9 cellular contexts compared by ENCODE assay signal in genomic region chr6:122184260-122184934, GRCh38.
DNase-seq lines count a peak whose midpoint lies in the region; ATAC-seq and TF ChIP-seq lines count a peak whose summit lies in the region.
"Had no signal": no experiment of that assay in that cellular context is flagged by ENCODE, and none has a peak within 500 bp of the region (broad histone marks: within the 10 kb centered on the region; RNA-seq: fewer than 3 reads in every experiment).

No MANE protein-coding gene starts in this region.

- no peaks in the 10 kb centered on the region for H3K9me3 Mint-ChIP-seq in naive thymus-derived CD4-positive, alpha-beta T cell
- H3K9me3 Mint-ChIP-seq: dendritic cell treated with granulocyte-macrophage colony-stimulating factor and Interleukin-4, amounts not matched to agents 40 ng/mL and 50 ng/mL, for 4 days had no signal

- peaks cover 0 to 5% (median 0%) of the 10 kb centered on the region in 5 donors for H3K27me3 Mint-ChIP-seq in naive thymus-derived CD4-positive, alpha-beta T cell
- H3K27me3 Mint-ChIP-seq: dendritic cell treated with granulocyte-macrophage colony-stimulating factor and Interleukin-4, amounts not matched to agents 40 ng/mL and 50 ng/mL, for 4 days had no signal

- CTCF ChIA-PET in naive thymus-derived CD4-positive, alpha-beta T cell (lab: Charles Lee): interaction anchor here (0.6 kb wide), 1 partner anchor 270 kb away, joined by 3 read pairs; no protein-coding TSS in a partner anchor

- H3K4me1 Mint-ChIP-seq in naive thymus-derived CD4-positive, alpha-beta T cell: no peaks in the 10 kb centered on the region

- ATAC-seq in naive thymus-derived CD4-positive, alpha-beta T cell: no peak

- DNase-seq in EH (ENCODE audit: low read depth) (peak; percentile 41), NCI-H69 (lab: John Stamatoyannopoulos, UW) (peak; percentile 43), esophagus squamous epithelium (lab: John Stamatoyannopoulos, UW) (no peak), pons (ENCODE audit: low spot score) (peak; percentile 39), NCI-H2196 treated with DMSO at 0.1 percent for 48 hours (lab: John Stamatoyannopoulos, UW; ENCODE audit: unreplicated experiment) (no peak), MG63 (no peak)
- no peak for DNase-seq in naive thymus-derived CD4-positive, alpha-beta T cell
- DNase-seq in effector memory CD4-positive, alpha-beta T cell: no peak

- no peaks in the 10 kb centered on the region for H3K36me3 Mint-ChIP-seq in naive thymus-derived CD4-positive, alpha-beta T cell

- H3K36me3 ChIP-seq in esophagus squamous epithelium (no peaks in the 10 kb centered on the region), MG63 (no peaks in the 10 kb centered on the region)
- no peaks in the 10 kb centered on the region for H3K36me3 ChIP-seq in naive thymus-derived CD4-positive, alpha-beta T cell (ENCODE audit: control insufficient read depth in 2 of 3, insufficient read depth in 3 of 3, low read length in 3 of 3)
- no peaks in the 10 kb centered on the region for H3K36me3 ChIP-seq in effector memory CD4-positive, alpha-beta T cell (ENCODE audit: control insufficient read depth, insufficient read depth, low read length)

- TF ChIP-seq POLR2A in esophagus squamous epithelium (IDR thresholded peaks at IDR 0.05): no peak

- H3K4me3 ChIP-seq in esophagus squamous epithelium (peak overlapping the region in 1 of 4 donors; percentile 12), MG63 (no peak overlapping the region)
- no peak overlapping the region for H3K4me3 ChIP-seq in naive thymus-derived CD4-positive, alpha-beta T cell (ENCODE audit: low read length)
- no peak overlapping the region for H3K4me3 ChIP-seq in effector memory CD4-positive, alpha-beta T cell (ENCODE audit: insufficient read depth, low read depth, low read length, poor library complexity, severe bottlenecking)

- H3K9me3 ChIP-seq in esophagus squamous epithelium: no peaks in the 10 kb centered on the region
- H3K9me3 ChIP-seq in naive thymus-derived CD4-positive, alpha-beta T cell (ENCODE audit: control insufficient read depth in 2 of 3, low read length in 3 of 3): no peaks in the 10 kb centered on the region
- no peaks in the 10 kb centered on the region for H3K9me3 ChIP-seq in effector memory CD4-positive, alpha-beta T cell (ENCODE audit: control insufficient read depth, low read length)
- H3K9me3 ChIP-seq in MG63: no peaks in the 10 kb centered on the region

- no peak overlapping the region for H3K4me3 Mint-ChIP-seq in naive thymus-derived CD4-positive, alpha-beta T cell
- H3K4me3 Mint-ChIP-seq: dendritic cell treated with granulocyte-macrophage colony-stimulating factor and Interleukin-4, amounts not matched to agents 40 ng/mL and 50 ng/mL, for 4 days had no signal

- no peak overlapping the region for H3K27ac Mint-ChIP-seq in naive thymus-derived CD4-positive, alpha-beta T cell
- H3K27ac Mint-ChIP-seq: dendritic cell treated with granulocyte-macrophage colony-stimulating factor and Interleukin-4, amounts not matched to agents 40 ng/mL and 50 ng/mL, for 4 days had no signal

- 23 to 26% methylated on average over 5 of the region's 5 CpGs for WGBS in esophagus squamous epithelium, 2 donors

- intact Hi-C loops in esophagus squamous epithelium (cut with DNase I): loop anchor here (5.0 kb wide), 1 partner anchor 752 kb away; no protein-coding TSS in a partner anchor
- intact Hi-C loops in naive thymus-derived CD4-positive, alpha-beta T cell (cut with micrococcal nuclease): no loop called here

- POLR2A ChIA-PET in naive thymus-derived CD4-positive, alpha-beta T cell (lab: Charles Lee): no interaction called here

- no peaks in the 10 kb centered on the region for H3K4me1 ChIP-seq in esophagus squamous epithelium
- no peaks in the 10 kb centered on the region for H3K4me1 ChIP-seq in naive thymus-derived CD4-positive, alpha-beta T cell (ENCODE audit: control insufficient read depth in 2 of 2, insufficient read depth in 2 of 2, low read length in 2 of 2)
- no peaks in the 10 kb centered on the region for H3K4me1 ChIP-seq in effector memory CD4-positive, alpha-beta T cell (ENCODE audit: control insufficient read depth, insufficient read depth, low read length, poor library complexity, severe bottlenecking)

- no peak overlapping the region for H3K27ac ChIP-seq in esophagus squamous epithelium
- H3K27ac ChIP-seq in naive thymus-derived CD4-positive, alpha-beta T cell (ENCODE audit: low read depth, low read length): no peak overlapping the region
- no peak overlapping the region for H3K27ac ChIP-seq in effector memory CD4-positive, alpha-beta T cell (ENCODE audit: insufficient read depth, low read length, poor library complexity, severe bottlenecking)

- peak in 5 of 6 experiments; percentile 19 to 57 (median 48) for TF ChIP-seq CTCF in esophagus squamous epithelium (IDR thresholded peaks at IDR 0.05)

- H3K27me3 ChIP-seq in esophagus squamous epithelium (no peaks in the 10 kb centered on the region), MG63 (peaks cover 4% of the 10 kb centered on the region; the same call in 1 of the 2 replicates)
- H3K27me3 ChIP-seq in naive thymus-derived CD4-positive, alpha-beta T cell (ENCODE audit: control insufficient read depth in 2 of 2, insufficient read depth in 2 of 2, low read length in 2 of 2): no peaks in the 10 kb centered on the region
- no peaks in the 10 kb centered on the region for H3K27me3 ChIP-seq in effector memory CD4-positive, alpha-beta T cell (replicated peaks; ENCODE audit: control insufficient read depth, insufficient read depth, low read length, poor library complexity, severe bottlenecking)

Comparison
In these comparisons a context has a peak if more than half of its experiments do, and no peak if none do; other contexts are left out.
1. DNase-seq: peak in EH (single experiment), NCI-H69 (single experiment) and pons (single experiment); none in esophagus squamous epithelium (single experiment), NCI-H2196 treated with DMSO at 0.1 percent for 48 hours (single experiment), naive thymus-derived CD4-positive, alpha-beta T cell (0 of 9), effector memory CD4-positive, alpha-beta T cell (0 of 3) and MG63 (single experiment).